Comparison of ENCODE assay signal across 1 cellular context in genomic region chr14:64541971-64542838, GRCh38.
TF ChIP-seq lines count a peak whose summit lies in the region.

No MANE protein-coding gene starts in this region.

TF ChIP-seq in GM23338, 12 proteins besides CTCF, POLR2A, EP300 and RAD21:
- TF ChIP-seq STAT1 (IDR thresholded peaks at IDR 0.05; ENCODE audit: unreplicated experiment) (no peak), EZH2phosphoT487 (IDR thresholded peaks at IDR 0.05; ENCODE audit: unreplicated experiment) (no peak), JUNB (IDR thresholded peaks at IDR 0.05; ENCODE audit: unreplicated experiment) (no peak), CREB1 (CRISPR knock-in tag; IDR thresholded peaks at IDR 0.05; ENCODE audit: low read depth) (no peak), POLR2AphosphoS5 (IDR thresholded peaks at IDR 0.05; ENCODE audit: low read depth) (no peak)
